In the genomic region with DNA sequence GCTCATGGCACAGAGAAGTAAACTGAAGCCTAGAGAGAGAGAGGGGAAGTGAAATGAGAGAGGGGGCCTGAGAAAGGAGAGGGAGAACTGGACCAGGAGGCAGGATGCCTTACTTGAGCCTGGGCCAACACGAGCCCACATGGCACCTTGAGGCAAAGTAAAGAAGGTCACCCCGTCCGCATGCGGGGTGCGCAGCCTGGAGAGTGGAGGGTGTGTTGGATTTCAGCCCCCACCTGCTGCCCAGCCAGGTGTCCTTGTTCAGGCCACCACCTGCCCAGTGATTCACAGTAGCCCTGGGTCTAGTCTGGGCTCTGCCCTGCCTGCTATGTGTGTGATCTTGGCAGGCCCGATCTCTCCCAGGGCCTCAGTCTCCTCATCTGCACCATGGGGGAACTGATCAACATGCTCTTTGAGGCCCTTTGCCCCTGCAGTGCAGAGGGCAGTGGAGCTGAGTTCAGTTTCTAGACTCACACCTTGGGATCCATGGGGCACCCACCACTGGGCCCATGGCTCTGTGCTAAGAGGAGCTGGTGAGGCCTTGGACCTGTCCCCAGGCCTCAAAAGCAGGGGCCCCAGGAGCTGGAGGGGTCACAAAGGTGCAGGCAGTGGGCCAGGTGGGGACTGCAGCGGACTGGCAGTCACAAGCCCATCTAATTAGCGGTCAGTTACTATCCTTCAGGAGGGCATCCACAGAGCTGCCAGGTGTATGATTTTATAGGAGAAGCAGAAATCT, we compare ENCODE assay signal across 34 cellular contexts. TPM values are rescaled to one million over a fixed set of nuclear protein-coding genes. Genes with fewer than 3 reads are reported as not detected.
"Had no signal": no experiment of that assay in that cellular context is flagged by ENCODE, and none has a peak within 500 bp of the region (broad histone marks: within the 10 kb centered on the region; RNA-seq: fewer than 3 reads in every experiment).

No MANE protein-coding gene starts in this region.

- H3K36me3 ChIP-seq: adrenal gland, breast epithelium, MG63, SJCRH30, WERI-Rb-1 had no signal

- H3K27ac ChIP-seq: adrenal gland, body of pancreas, breast epithelium, SJCRH30, SK-N-MC, WERI-Rb-1 had no signal

- H3K4me3 ChIP-seq: adrenal gland, body of pancreas, breast epithelium, MG63, SJCRH30, SK-N-MC had no signal

- H3K4me3 Mint-ChIP-seq: activated CD4-positive, alpha-beta T cell treated with anti-CD3 and anti-CD28 coated beads, Interleukin-2, amount 10 ng/mL, durations not matched to agents 24 days and 14 days; activated T-helper 17 cell treated with anti-CD3 and anti-CD28 coated beads, Interleukin-2, amount 50 U/mL, for 72 hours had no signal

- ATAC-seq: activated T-helper 17 cell treated with anti-CD3 and anti-CD28 coated beads, Interleukin-2, amount 50 U/mL, for 72 hours; body of pancreas; Panc1 had no signal

- H3K27me3 ChIP-seq: body of pancreas, breast epithelium had no signal

- H3K4me1 ChIP-seq: adrenal gland, breast epithelium, SJCRH30 had no signal

- H3K27ac Mint-ChIP-seq: activated CD4-positive, alpha-beta T cell treated with anti-CD3 and anti-CD28 coated beads, Interleukin-2, amount 10 ng/mL, durations not matched to agents 24 days and 14 days; activated T-helper 17 cell treated with anti-CD3 and anti-CD28 coated beads, Interleukin-2, amount 50 U/mL, for 72 hours had no signal

- DNase-seq: activated CD4-positive, alpha-beta T cell treated with anti-CD3 and anti-CD28 coated beads, Interleukin-2, amount 10 ng/mL, durations not matched to agents 24 days and 14 days; activated CD4-positive, alpha-beta T cell treated with anti-CD3 and anti-CD28 coated beads, Interleukin-2, amount 50 U/mL, for 4 hours; activated CD4-positive, CD25-positive, alpha-beta regulatory T cell; activated CD8-positive, alpha-beta memory T cell treated with anti-CD3 and anti-CD28 coated beads, Interleukin-2, amount 50 U/mL, for 48 hours; activated effector memory CD4-positive, alpha-beta T cell treated with anti-CD3 and anti-CD28 coated beads, Interleukin-2, amount 50 U/mL, for 16 hours; activated naive CD4-positive, alpha-beta T cell; activated naive CD4-positive, alpha-beta T cell treated with anti-CD3 and anti-CD28 coated beads, Interleukin-2, amount 50 U/mL, for 16 hours; activated T-cell treated with anti-CD3 and anti-CD28 coated beads, Interleukin-2, amount 50 U/mL, for 48 hours; adrenal gland; body of pancreas; Kasumi-1; KBM-7; MG63; NCI-H1048; NCI-H1105 treated with DMSO at 0.1 percent for 48 hours; NCI-H1436; NCI-H1694; NCI-H2029; NCI-H345; NCI-H524 treated with DMSO at 0.1 percent for 48 hours; SHP77; SJCRH30; T1000; WERI-Rb-1 had no signal

- H3K9me3 Mint-ChIP-seq: activated CD4-positive, alpha-beta T cell treated with anti-CD3 and anti-CD28 coated beads, Interleukin-2, amount 10 ng/mL, durations not matched to agents 24 days and 14 days; activated T-helper 17 cell treated with anti-CD3 and anti-CD28 coated beads, Interleukin-2, amount 50 U/mL, for 72 hours had no signal

- H3K27me3 Mint-ChIP-seq: activated T-helper 17 cell treated with anti-CD3 and anti-CD28 coated beads, Interleukin-2, amount 50 U/mL, for 72 hours had no signal

- H3K9me3 ChIP-seq: adrenal gland, body of pancreas, breast epithelium, MG63, SJCRH30 had no signal

RNA-seq across cellular contexts. Expression of a gene that starts 9.8 kb away (rescaled TPM):
- total RNA-seq: activated CD4-positive, alpha-beta T cell treated with anti-CD3 and anti-CD28 coated beads, Interleukin-2, amount 10 ng/mL, durations not matched to agents 24 days and 14 days; activated T-helper 17 cell treated with anti-CD3 and anti-CD28 coated beads, Interleukin-2, amount 50 U/mL, for 72 hours; adrenal gland; astrocyte; cardiac septum; NCI-H460; RPMI7951; SJCRH30; T-helper 1 cell treated with Interleukin-12 subunit alpha and Interleukin-12 subunit beta and Interleukin-4 antibody, amounts not matched to agents 30 ng/mL and 1 ng/mL, for 36 hours; T-helper 2 cell treated with Interferon-gamma antibody and Interleukin-4, amounts not matched to agents 100 ng/mL and 5 ng/mL, for 36 hours had no signal

RNA-seq across cellular contexts. Expression of a gene that starts 16.7 kb away (rescaled TPM):
- total RNA-seq: activated CD4-positive, alpha-beta T cell treated with anti-CD3 and anti-CD28 coated beads, Interleukin-2, amount 10 ng/mL, durations not matched to agents 24 days and 14 days; activated T-helper 17 cell treated with anti-CD3 and anti-CD28 coated beads, Interleukin-2, amount 50 U/mL, for 72 hours; astrocyte; RPMI7951; SJCRH30; T-helper 1 cell treated with Interleukin-12 subunit alpha and Interleukin-12 subunit beta and Interleukin-4 antibody, amounts not matched to agents 30 ng/mL and 1 ng/mL, for 36 hours; T-helper 2 cell treated with Interferon-gamma antibody and Interleukin-4, amounts not matched to agents 100 ng/mL and 5 ng/mL, for 36 hours had no signal
